Comparison of ENCODE assay signal across 15 cellular contexts in genomic region chr2:176642074-176642473, GRCh38.
DNase-seq lines count a peak whose midpoint lies in the region; FAIRE-seq and TF ChIP-seq lines count a peak whose summit lies in the region.
"Had no signal": no experiment of that assay in that cellular context is flagged by ENCODE, and none has a peak within 500 bp of the region (broad histone marks: within the 10 kb centered on the region; RNA-seq: fewer than 3 reads in every experiment).

No MANE protein-coding gene starts in this region.

- peak overlapping the region; percentile 29 for H3K4me2 ChIP-seq in keratinocyte (ENCODE audit: control insufficient read depth, extremely low read depth, insufficient read depth, low read depth, low read length)

- H3K36me3 Mint-ChIP-seq in HFFc6 (ENCODE audit: low read depth) (peaks cover 13% of the 10 kb centered on the region), type B pancreatic cell (no peaks in the 10 kb centered on the region)
- H3K36me3 Mint-ChIP-seq: activated CD4-positive, alpha-beta memory T cell treated with anti-CD3 and anti-CD28 coated beads for 36 hours had no signal

- POLR2A ChIA-PET in RWPE1 (lab: Yijun Ruan, JAX; ENCODE audit: low non-redundant PET): interaction anchor here (0.6 kb wide), 1 partner anchor 7 kb away, joined by 3 read pairs; no protein-coding TSS in a partner anchor

- H3K9me3 Mint-ChIP-seq in HFFc6 (no peaks in the 10 kb centered on the region), type B pancreatic cell (no peaks in the 10 kb centered on the region)
- H3K9me3 Mint-ChIP-seq: activated CD4-positive, alpha-beta memory T cell treated with anti-CD3 and anti-CD28 coated beads for 36 hours had no signal

- TF ChIP-seq CTCF in HFFc6 (IDR thresholded peaks at IDR 0.05): no peak
- no peak for TF ChIP-seq CTCF in RWPE1 (conservative IDR thresholded peaks at IDR 0.05; ENCODE audit: low read depth)
- TF ChIP-seq CTCF in keratinocyte (optimal IDR thresholded peaks at IDR 0.05 in 1 of 3, IDR thresholded peaks at IDR 0.05 in 1 of 3, conservative IDR thresholded peaks at IDR 0.05 in 1 of 3; ENCODE audit: extremely low read depth in 1 of 3, insufficient read depth in 2 of 3, low read length in 3 of 3): no peak
- TF ChIP-seq CTCF in type B pancreatic cell (conservative IDR thresholded peaks at IDR 0.05): no peak

- no peak for FAIRE-seq in keratinocyte (lab: Jason Lieb, UNC)
- FAIRE-seq: H1 had no signal

- no peaks in the 10 kb centered on the region for H4K20me1 ChIP-seq in keratinocyte (ENCODE audit: control insufficient read depth, extremely low read depth, insufficient read depth, low read length)

- dilution Hi-C loops in keratinocyte (cut with MboI; ENCODE audit: extremely low pct_ligation_motif_present, low sequenced_read_pairs): loop anchor here (25.0 kb wide), 1 partner anchor 480 kb away; the partner anchor contains the start of genes HOXD3 and HOXD4

- H3K9ac ChIP-seq in keratinocyte (ENCODE audit: control insufficient read depth, extremely low read depth, insufficient read depth, low read length): no peak overlapping the region

- H3K4me3 ChIP-seq in keratinocyte (ENCODE audit: control insufficient read depth in 2 of 3, extremely low read depth in 1 of 3, insufficient read depth in 2 of 3, low read depth in 1 of 3, low read length in 3 of 3): no peak overlapping the region

- DNase-seq in GM04504 (ENCODE audit: low read depth): peak; percentile 34
- DNase-seq in HFFc6: peak; percentile 91
- DNase-seq in RWPE1 (ENCODE audit: low spot score): peak; percentile 56
- DNase-seq in keratinocyte (ENCODE audit: low read depth, low spot score): peak; percentile 30
- DNase-seq in type B pancreatic cell (ENCODE audit: extremely low spot score, unreplicated experiment): no peak
- DNase-seq in iPS-NIHi7 (ENCODE audit: extremely low spot score): no peak
- DNase-seq in ecto neural progenitor cell (ENCODE audit: low spot score): no peak
- DNase-seq in MV-4-11 (lab: John Stamatoyannopoulos, UW): no peak
- DNase-seq: activated CD4-positive, alpha-beta memory T cell treated with anti-CD3 and anti-CD28 coated beads for 36 hours; activated naive CD4-positive, alpha-beta T cell treated with Interleukin-2 at 50 U/mL for 16 hours; cortex of kidney; hippocampal formation; midbrain; NCI-H526 had no signal

- no peak overlapping the region for H3K27ac ChIP-seq in RWPE1
- H3K27ac ChIP-seq in keratinocyte (ENCODE audit: control insufficient read depth, insufficient read depth, low read length): no peak overlapping the region

- no peak overlapping the region for H2AFZ ChIP-seq in keratinocyte (ENCODE audit: control insufficient read depth, low read length)

- peaks cover 7% of the 10 kb centered on the region for H3K4me1 ChIP-seq in keratinocyte (ENCODE audit: control insufficient read depth, extremely low read depth, insufficient read depth, low read length)

- peaks cover 79% of the 10 kb centered on the region for H3K4me1 Mint-ChIP-seq in HFFc6 (ENCODE audit: low read depth)
- H3K4me1 Mint-ChIP-seq in type B pancreatic cell (ENCODE audit: unreplicated experiment): no peaks in the 10 kb centered on the region

- H3K79me2 ChIP-seq in keratinocyte (ENCODE audit: control insufficient read depth, insufficient read depth, low read length): no peaks in the 10 kb centered on the region

- H3K27me3 ChIP-seq in keratinocyte (ENCODE audit: control insufficient read depth, extremely low read depth, insufficient read depth, low read length): peaks cover 7% of the 10 kb centered on the region

- H3K36me3 ChIP-seq in keratinocyte (ENCODE audit: control insufficient read depth in 2 of 2, extremely low read depth in 1 of 2, insufficient read depth in 2 of 2, low read length in 2 of 2): no peaks in the 10 kb centered on the region

- H3K9me3 ChIP-seq in keratinocyte (ENCODE audit: control insufficient read depth, low read depth, low read length): no peaks in the 10 kb centered on the region

- H3K4me3 Mint-ChIP-seq in HFFc6 (peak overlapping the region; percentile 51), type B pancreatic cell (no peak overlapping the region)
- H3K4me3 Mint-ChIP-seq: activated CD4-positive, alpha-beta memory T cell treated with anti-CD3 and anti-CD28 coated beads for 36 hours had no signal

- no peaks in the 10 kb centered on the region for H3K9me1 ChIP-seq in keratinocyte (ENCODE audit: control insufficient read depth, extremely low read depth, insufficient read depth, low read length)

- H3K27me3 Mint-ChIP-seq in HFFc6 (ENCODE audit: insufficient read depth) (no peaks in the 10 kb centered on the region; the same call in 1 of the 2 replicates), type B pancreatic cell (peaks cover 87% of the 10 kb centered on the region)

- CTCF ChIA-PET in RWPE1 (lab: Yijun Ruan, JAX): interaction anchor here (0.6 to 1.4 kb wide), 4 partner anchors 13 to 515 kb away, joined by 3 to 6 read pairs (median 4); no protein-coding TSS in a partner anchor

- H3K27ac Mint-ChIP-seq in HFFc6 (peak overlapping the region; percentile 90), type B pancreatic cell (no peak overlapping the region)
- H3K27ac Mint-ChIP-seq: activated CD4-positive, alpha-beta memory T cell treated with anti-CD3 and anti-CD28 coated beads for 36 hours had no signal

Comparison
In these comparisons a context has a peak if more than half of its experiments do, and no peak if none do; other contexts are left out.
1. DNase-seq: peak in GM04504 (single experiment), HFFc6 (single experiment), RWPE1 (single experiment) and keratinocyte (single experiment); none in type B pancreatic cell (single experiment), iPS-NIHi7 (single experiment), ecto neural progenitor cell (single experiment) and MV-4-11 (single experiment).